8 cellular contexts compared by ENCODE assay signal in the genomic region with DNA sequence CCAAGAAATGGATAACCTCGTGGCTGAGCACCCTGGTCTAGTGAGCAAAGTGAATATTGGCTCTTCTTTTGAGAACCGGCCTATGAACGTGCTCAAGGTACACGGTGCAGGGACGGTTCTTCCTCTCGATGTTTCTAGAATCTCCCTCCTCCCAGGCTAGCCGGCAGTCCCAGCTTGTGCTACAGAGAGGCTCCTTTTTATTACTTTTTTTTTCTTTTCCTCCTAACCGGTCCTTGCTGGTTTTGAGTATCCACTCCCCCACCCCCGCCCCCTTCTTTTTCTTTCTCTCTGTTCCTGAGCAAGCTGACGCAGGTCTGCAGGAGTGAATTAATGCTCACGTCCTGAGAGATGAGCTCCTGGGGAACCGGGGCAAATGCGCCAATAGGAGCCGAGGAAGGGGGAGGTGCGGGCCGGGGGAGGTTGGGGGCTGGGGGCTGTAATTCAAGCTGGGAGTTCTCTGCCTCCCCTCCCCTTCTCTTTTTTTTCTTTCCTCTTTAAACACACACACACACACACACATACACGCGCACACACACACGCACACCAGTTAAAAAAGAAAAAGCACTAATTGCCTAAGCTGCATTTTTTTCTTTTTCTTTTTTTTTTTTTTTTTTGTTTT. TPM values are rescaled to one million over a fixed set of nuclear protein-coding genes. Genes with fewer than 3 reads are reported as not detected.
DNase-seq lines count a peak whose midpoint lies in the region; ATAC-seq and TF ChIP-seq lines count a peak whose summit lies in the region.

No MANE protein-coding gene starts in this region.

- TF ChIP-seq CTCF in astrocyte of the cerebellum (IDR thresholded peaks at IDR 0.05; ENCODE audit: low read depth, low read length, missing control alignments) (no peak), upper lobe of right lung (IDR thresholded peaks at IDR 0.05) (no peak), OCI-LY7 (conservative IDR thresholded peaks at IDR 0.05; ENCODE audit: low read length) (no peak)

- H3K9me3 ChIP-seq in upper lobe of right lung (no peaks in the 10 kb centered on the region), OCI-LY7 (ENCODE audit: low read length) (no peaks in the 10 kb centered on the region)

- CTCF ChIA-PET in OCI-LY7 (lab: Charles Lee; ENCODE audit: unreplicated experiment): no interaction called here

- no TSS peak for BruUV-seq in OCI-LY7 (replicated peaks; lab: Mats Ljungman, UMichigan)

- POLR2A ChIA-PET in OCI-LY7 (lab: Charles Lee): interaction anchor here (0.7 kb wide), 1 partner anchor 782 kb away, joined by 3 read pairs; no protein-coding TSS in a partner anchor

- in situ Hi-C loops in astrocyte of the cerebellum (cut with HindIII; ENCODE audit: low sequenced_read_pairs): no loop called here

- no peaks in the 10 kb centered on the region for H3K36me3 ChIP-seq in upper lobe of right lung
- no peaks in the 10 kb centered on the region for H3K36me3 ChIP-seq in OCI-LY7 (ENCODE audit: insufficient read depth, low read length)

- H2AFZ ChIP-seq in OCI-LY7 (ENCODE audit: low read length): no peak overlapping the region

- no peak overlapping the region for H3K4me2 ChIP-seq in OCI-LY7 (ENCODE audit: low read length)

- DNase-seq in DMS79 (lab: John Stamatoyannopoulos, UW): peak; percentile 97
- peak; percentile 56 to 65 for DNase-seq in NCI-H1930 (lab: John Stamatoyannopoulos, UW)
- DNase-seq in astrocyte of the cerebellum (ENCODE audit: low read depth): no peak
- DNase-seq in left kidney (ENCODE audit: low read depth, low spot score): peak; percentile 99
- DNase-seq in upper lobe of right lung: no peak
- DNase-seq in OCI-LY7 (ENCODE audit: low spot score): no peak
- DNase-seq in NOMO-1 treated with dmso at 0.1 percent for 144 hours (lab: John Stamatoyannopoulos, UW; ENCODE audit: unreplicated experiment): no peak

- H3K4me1 ChIP-seq in upper lobe of right lung (peaks cover 5% of the 10 kb centered on the region), OCI-LY7 (ENCODE audit: insufficient read depth, low read length, poor library complexity, severe bottlenecking) (no peaks in the 10 kb centered on the region)

- no peaks in the 10 kb centered on the region for H3K79me2 ChIP-seq in OCI-LY7 (ENCODE audit: insufficient read depth, low read depth, low read length)

- no peaks in the 10 kb centered on the region for H3K9me2 ChIP-seq in OCI-LY7 (ENCODE audit: insufficient read depth, low read length)

- intact Hi-C loops in upper lobe of right lung (cut with DNase I) (no loop called here), OCI-LY7 (cut with micrococcal nuclease; ENCODE audit: unreplicated experiment) (no loop called here)

- peak overlapping the region; percentile 2 for H3K4me3 ChIP-seq in astrocyte of the cerebellum (ENCODE audit: low read depth, low read length)
- peak overlapping the region; percentile 26 for H3K4me3 ChIP-seq in upper lobe of right lung
- no peak overlapping the region for H3K4me3 ChIP-seq in OCI-LY7 (ENCODE audit: low read depth, low read length, poor library complexity, severe bottlenecking)

- peaks cover 16% of the 10 kb centered on the region for H3K27me3 ChIP-seq in upper lobe of right lung

- ATAC-seq in upper lobe of right lung (peak; percentile 24), HG02763 (IDR thresholded peaks at IDR 0.05; ENCODE audit: unreplicated experiment) (no peak)

- no peaks in the 10 kb centered on the region for H4K20me1 ChIP-seq in OCI-LY7 (ENCODE audit: insufficient read depth, low read length)

- no peak overlapping the region for H3K27ac ChIP-seq in upper lobe of right lung
- no peak overlapping the region for H3K27ac ChIP-seq in OCI-LY7 (ENCODE audit: low read depth, low read length, poor library complexity, severe bottlenecking)

RNA-seq across cellular contexts. Expression of a gene that starts 6.5 kb away (rescaled TPM):
- not detected for total RNA-seq in upper lobe of right lung
- not detected in 2 replicates for total RNA-seq in OCI-LY7 (2014; rRNA removed; shearing (Covaris generic))
- not detected in 2 replicates for total RNA-seq in OCI-LY7 (2022)

RNA-seq across cellular contexts. Expression of a gene that starts 19.8 kb away (rescaled TPM):
- total RNA-seq in upper lobe of right lung (not detected), OCI-LY7 (2022) (not detected in 2 replicates)
- total RNA-seq in OCI-LY7 (2014; rRNA removed; shearing (Covaris generic)): not detected in 2 replicates

Comparison
In these comparisons a context has a peak if more than half of its experiments do, and no peak if none do; other contexts are left out.
1. DNase-seq: peak in DMS79 (single experiment), NCI-H1930 (2 of 2) and left kidney (single experiment); none in astrocyte of the cerebellum (single experiment), upper lobe of right lung (single experiment), OCI-LY7 (single experiment) and NOMO-1 treated with dmso at 0.1 percent for 144 hours (single experiment).